ENCODE assay signal across 1 cellular context in genomic region chr12:54294152-54294913, GRCh38.
TF ChIP-seq lines count a peak whose summit lies in the region.

No MANE protein-coding gene starts in this region.

TF ChIP-seq in HepG2, 621 proteins besides CTCF, POLR2A, EP300 and RAD21 (continued from another document and continues in another):
- TF ChIP-seq ZBTB40 (IDR thresholded peaks at IDR 0.05): no peak
- TF ChIP-seq ZBTB40 (CRISPR knock-in tag; IDR thresholded peaks at IDR 0.05): no peak; the same call in 1 of the 2 replicates
- TF ChIP-seq ZBTB44 (CRISPR knock-in tag; IDR thresholded peaks at IDR 0.05): no peak
- no peak for TF ChIP-seq PLSCR1 (CRISPR knock-in tag; IDR thresholded peaks at IDR 0.05; ENCODE audit: borderline replicate concordance)
- TF ChIP-seq MIER2 (CRISPR knock-in tag; IDR thresholded peaks at IDR 0.05): no peak
- no peak for TF ChIP-seq ZNF614 (CRISPR knock-in tag; IDR thresholded peaks at IDR 0.05; ENCODE audit: borderline replicate concordance)
- peak; percentile 41; the same call in 1 of the 2 replicates for TF ChIP-seq HNF4A (CRISPR knock-in tag; IDR thresholded peaks at IDR 0.05)
- TF ChIP-seq NCOA2 (CRISPR knock-in tag; IDR thresholded peaks at IDR 0.05): peak; percentile 67
- peak; percentile 41; the same call in 1 of the 2 replicates for TF ChIP-seq ZNF747 (CRISPR knock-in tag; IDR thresholded peaks at IDR 0.05; ENCODE audit: borderline replicate concordance)
- TF ChIP-seq ARHGAP35 (CRISPR knock-in tag; IDR thresholded peaks at IDR 0.05; ENCODE audit: borderline replicate concordance): no peak
- TF ChIP-seq KLF12 (CRISPR knock-in tag; IDR thresholded peaks at IDR 0.05; ENCODE audit: borderline replicate concordance): no peak
- peak; percentile 63; the same call in 1 of the 2 replicates for TF ChIP-seq KMT2B (CRISPR knock-in tag; IDR thresholded peaks at IDR 0.05)
- no peak for TF ChIP-seq RBM39 (IDR thresholded peaks at IDR 0.05; ENCODE audit: low read depth, low read length, poor library complexity, severe bottlenecking)
- TF ChIP-seq ZNF616 (CRISPR knock-in tag; IDR thresholded peaks at IDR 0.05; ENCODE audit: low read depth): no peak
- TF ChIP-seq ZNF512 (CRISPR knock-in tag; IDR thresholded peaks at IDR 0.05): no peak
- no peak for TF ChIP-seq ZNF510 (CRISPR knock-in tag; IDR thresholded peaks at IDR 0.05; ENCODE audit: low read depth)
- no peak for TF ChIP-seq NFE2 (CRISPR knock-in tag; IDR thresholded peaks at IDR 0.05)
- TF ChIP-seq HDAC1 (CRISPR knock-in tag; IDR thresholded peaks at IDR 0.05): peak; percentile 53
- peak; percentile 58 for TF ChIP-seq ARID5B (CRISPR knock-in tag; IDR thresholded peaks at IDR 0.05)
- TF ChIP-seq TSC22D2 (CRISPR knock-in tag; IDR thresholded peaks at IDR 0.05; ENCODE audit: borderline replicate concordance): 0 out of 2 replicates have a peak, but pooled peaks have one; percentile 24
- no peak for TF ChIP-seq ZNF816 (CRISPR knock-in tag; IDR thresholded peaks at IDR 0.05; ENCODE audit: borderline replicate concordance)
- TF ChIP-seq SIX4 (CRISPR knock-in tag; IDR thresholded peaks at IDR 0.05): no peak
- TF ChIP-seq ARID2 (CRISPR knock-in tag; IDR thresholded peaks at IDR 0.05; ENCODE audit: borderline replicate concordance): no peak
- peak; percentile 87 for TF ChIP-seq HNF1B (CRISPR knock-in tag; IDR thresholded peaks at IDR 0.05)
- no peak for TF ChIP-seq KLF11 (CRISPR knock-in tag; IDR thresholded peaks at IDR 0.05)
- 0 out of 2 replicates have a peak, but pooled peaks have one; percentile 55 for TF ChIP-seq ZBTB25 (CRISPR knock-in tag; IDR thresholded peaks at IDR 0.05)
- no peak for TF ChIP-seq CCAR2 (optimal IDR thresholded peaks at IDR 0.05; ENCODE audit: low read depth, low read length)
- no peak for TF ChIP-seq MZF1 (CRISPR knock-in tag; IDR thresholded peaks at IDR 0.05; ENCODE audit: borderline replicate concordance)
- TF ChIP-seq CENPBD1 (CRISPR knock-in tag; IDR thresholded peaks at IDR 0.05; ENCODE audit: borderline replicate concordance, low read depth): no peak
- no peak for TF ChIP-seq ZBTB21 (CRISPR knock-in tag; IDR thresholded peaks at IDR 0.05)
